In genomic region chr10:128631801-128632241, GRCh38 we compare ENCODE assay signal across 8 cellular contexts.
A peak's percentile ranks its signal among the peaks of the same experiment; 100 is the strongest.
DNase-seq lines count a peak whose midpoint lies in the region; ATAC-seq, FAIRE-seq and TF ChIP-seq lines count a peak whose summit lies in the region.

No MANE protein-coding gene starts in this region.

- H3K27ac Mint-ChIP-seq in WTC11 = peak overlapping the region; percentile 68
- H3K27ac Mint-ChIP-seq in T-helper 2 cell treated with Interferon-gamma antibody and Interleukin-4, amounts not matched to agents 5 μg/mL and 100 μg/mL, for 36 hours = no peak overlapping the region

- intact Hi-C loops in HepG2 (cut with micrococcal nuclease; ENCODE audit: unreplicated experiment) = loop anchor here (5.0 kb wide), 1 partner anchor 225 kb away; no protein-coding TSS in a partner anchor

- H3K36me3 Mint-ChIP-seq in WTC11 = no peaks in the 10 kb centered on the region
- no peaks in the 10 kb centered on the region for H3K36me3 Mint-ChIP-seq in T-helper 2 cell treated with Interferon-gamma antibody and Interleukin-4, amounts not matched to agents 5 μg/mL and 100 μg/mL, for 36 hours (ENCODE audit: low read depth)

- no peaks in the 10 kb centered on the region for H4K20me1 ChIP-seq in HepG2 (ENCODE audit: insufficient read depth, low read length)

- H3K27me3 ChIP-seq in AG04450 (ENCODE audit: control insufficient read depth, insufficient read depth, low read length) (no peaks in the 10 kb centered on the region), HepG2 (ENCODE audit: control insufficient read depth in 1 of 2, insufficient read depth in 2 of 2, low read length in 2 of 2) (peaks cover 0 to 7% of the 10 kb centered on the region in 2 experiments; a peak in 4 of 5 replicates)

- no peaks in the 10 kb centered on the region for H3K27me3 Mint-ChIP-seq in WTC11 (ENCODE audit: low read depth)
- peaks cover 3% of the 10 kb centered on the region for H3K27me3 Mint-ChIP-seq in T-helper 2 cell treated with Interferon-gamma antibody and Interleukin-4, amounts not matched to agents 5 μg/mL and 100 μg/mL, for 36 hours (ENCODE audit: low read depth)

- no peaks in the 10 kb centered on the region for H3K4me1 ChIP-seq in HEK293 (ENCODE audit: control insufficient read depth, insufficient read depth, low read length)
- no peaks in the 10 kb centered on the region for H3K4me1 ChIP-seq in HepG2 (ENCODE audit: insufficient read depth, low read length)

- H3K9me3 ChIP-seq in AG04450 (ENCODE audit: control insufficient read depth, insufficient read depth, low read length) (peaks cover 51% of the 10 kb centered on the region), HEK293 (ENCODE audit: control insufficient read depth, insufficient read depth, low read depth, low read length) (no peaks in the 10 kb centered on the region), HepG2 (ENCODE audit: low read length) (no peaks in the 10 kb centered on the region)

- no peak for ATAC-seq in WTC11
- ATAC-seq in HepG2 = no peak
- ATAC-seq in GM19023 (IDR thresholded peaks at IDR 0.05; ENCODE audit: unreplicated experiment) = no peak

- H3K79me2 ChIP-seq in HepG2 (ENCODE audit: insufficient read depth, low read length) = no peaks in the 10 kb centered on the region

- POLR2A ChIA-PET in AG04450 (lab: Yijun Ruan, JAX) = no interaction called here
- POLR2A ChIA-PET in HEK293 (lab: Yijun Ruan, JAX) = no interaction called here
- POLR2A ChIA-PET in WTC11 (lab: Charles Lee) = no interaction called here
- POLR2A ChIA-PET in HepG2 (lab: Yijun Ruan, JAX) = no interaction called here

- no peak overlapping the region for H3K4me2 ChIP-seq in HepG2 (ENCODE audit: low read depth, low read length)

- H3K4me1 Mint-ChIP-seq in WTC11 = peaks cover 55% of the 10 kb centered on the region
- no peaks in the 10 kb centered on the region for H3K4me1 Mint-ChIP-seq in T-helper 2 cell treated with Interferon-gamma antibody and Interleukin-4, amounts not matched to agents 5 μg/mL and 100 μg/mL, for 36 hours (ENCODE audit: low read depth)

- TF ChIP-seq RAD21 in HepG2 (CRISPR knock-in tag; IDR thresholded peaks at IDR 0.05) = no peak

- H3K4me3 Mint-ChIP-seq in WTC11 = no peak overlapping the region
- no peak overlapping the region for H3K4me3 Mint-ChIP-seq in T-helper 2 cell treated with Interferon-gamma antibody and Interleukin-4, amounts not matched to agents 5 μg/mL and 100 μg/mL, for 36 hours

- DNase-seq in AG04450 (ENCODE audit: low read depth, low spot score) (no peak), WTC11 (ENCODE audit: low spot score) (no peak), HepG2 (ENCODE audit: low spot score) (peak; percentile 21), GDM1 (lab: John Stamatoyannopoulos, UW) (no peak), GM13976 (ENCODE audit: low spot score) (no peak)
- DNase-seq in T-helper 2 cell treated with Interferon-gamma antibody and Interleukin-4, amounts not matched to agents 5 μg/mL and 100 μg/mL, for 36 hours (ENCODE audit: low spot score) = no peak

- TF ChIP-seq EP300 in HepG2 (IDR thresholded peaks at IDR 0.05; ENCODE audit: low read depth in 2 of 2, low read length in 2 of 2) (no peak), HepG2 (CRISPR knock-in tag; IDR thresholded peaks at IDR 0.05; ENCODE audit: borderline replicate concordance) (no peak)

- peaks cover 4% of the 10 kb centered on the region; the same call in 1 of the 2 replicates for H3K9me3 Mint-ChIP-seq in WTC11
- H3K9me3 Mint-ChIP-seq in T-helper 2 cell treated with Interferon-gamma antibody and Interleukin-4, amounts not matched to agents 5 μg/mL and 100 μg/mL, for 36 hours = no peaks in the 10 kb centered on the region

- TF ChIP-seq CTCF in AG04450 (IDR thresholded peaks at IDR 0.05; ENCODE audit: low read depth, low read length) (peak; percentile 6; the same call in 1 of the 2 replicates), HEK293 (tag by site-specific recombination; IDR thresholded peaks at IDR 0.05) (no peak), WTC11 (IDR thresholded peaks at IDR 0.05) (peak; percentile 64), HepG2 (CRISPR knock-in tag; IDR thresholded peaks at IDR 0.05) (0 out of 2 replicates have a peak, but pooled peaks have one; percentile 19), GM13976 (IDR thresholded peaks at IDR 0.05; ENCODE audit: borderline replicate concordance, control extremely low read depth, extremely low read depth, insufficient read depth, missing control alignments) (no peak)

- H2AFZ ChIP-seq in HepG2 (ENCODE audit: low read length) = no peak overlapping the region

- H3K27ac ChIP-seq in AG04450 (ENCODE audit: low read depth, low read length) = no peak overlapping the region
- H3K27ac ChIP-seq in HEK293 (ENCODE audit: extremely low read depth, low read depth, low read length) = no peak overlapping the region
- no peak overlapping the region for H3K27ac ChIP-seq in HepG2 (ENCODE audit: extremely low read length, insufficient read depth, low read length)

- CTCF ChIA-PET in AG04450 (lab: Charles Lee) (interaction anchor here (1.2 kb wide), 1 partner anchor 419 kb away, joined by 4 read pairs; no protein-coding TSS in a partner anchor), HEK293 (lab: Yijun Ruan, JAX) (interaction anchor here (0.6 to 1.8 kb wide), 16 partner anchors 9 to 978 kb away, joined by 3 to 6 read pairs (median 3); no protein-coding TSS in a partner anchor), WTC11 (lab: Charles Lee) (interaction anchor here (0.6 to 2.3 kb wide), 13 partner anchors 11 to 364 kb away, joined by 3 to 8 read pairs (median 3); no protein-coding TSS in a partner anchor), HepG2 (lab: Yijun Ruan, JAX; ENCODE audit: low intra/inter-chr PET ratio, low total read pairs) (no interaction called here)

- TF ChIP-seq POLR2A in HepG2 (IDR thresholded peaks at IDR 0.05; ENCODE audit: insufficient read depth in 1 of 2, low read depth in 2 of 2, low read length in 2 of 2) = no peak

- H3K36me3 ChIP-seq in HEK293 (ENCODE audit: control insufficient read depth in 2 of 2, insufficient read depth in 1 of 2, low read length in 2 of 2) (no peaks in the 10 kb centered on the region), HepG2 (replicated peaks in 1 of 2; ENCODE audit: control insufficient read depth in 1 of 2, insufficient read depth in 2 of 2, low read length in 2 of 2) (no peaks in the 10 kb centered on the region)

- FAIRE-seq in HepG2 (lab: Jason Lieb, UNC) = no peak

- in situ Hi-C loops in HepG2 (cut with HindIII; ENCODE audit: extremely low pct_ligation_motif_present, low pct_unique_long_range_greater_than_20kb) = no loop called here
- in situ Hi-C loops in GM13976 (cut with MboI; ENCODE audit: low sequenced_read_pairs, unreplicated experiment) = no loop called here

- BruUV-seq in HepG2 (replicated peaks; lab: Mats Ljungman, UMichigan) = no TSS peak

- 47% methylated on average over 12 of the region's 12 CpGs for WGBS in HepG2 (ENCODE audit: low lambda C conversion rate)

- H3K9ac ChIP-seq in HepG2 (ENCODE audit: insufficient read depth, low read depth, low read length) = no peak overlapping the region

- H3K4me3 ChIP-seq in AG04450 (ENCODE audit: low read depth, low read length) = no peak overlapping the region
- H3K4me3 ChIP-seq in HEK293 (ENCODE audit: low read depth, low read length) = no peak overlapping the region
- no peak overlapping the region for H3K4me3 ChIP-seq in HepG2 (replicated peaks in 1 of 3; ENCODE audit: insufficient read depth in 1 of 3, low read depth in 2 of 3, low read length in 3 of 3)

TF ChIP-seq in HEK293, 187 proteins besides CTCF, POLR2A, EP300 and RAD21:
- TF ChIP-seq ZNF561 (tag by site-specific recombination; IDR thresholded peaks at IDR 0.05; ENCODE audit: borderline replicate concordance) (no peak), ZBTB8A (tag by site-specific recombination; IDR thresholded peaks at IDR 0.05) (no peak), ZNF155 (tag by site-specific recombination; IDR thresholded peaks at IDR 0.05) (no peak), ZNF701 (tag by site-specific recombination; IDR thresholded peaks at IDR 0.05) (no peak), ZNF654 (tag by site-specific recombination; IDR thresholded peaks at IDR 0.05; ENCODE audit: low read depth) (peak; percentile 44), ZNF324 (tag by site-specific recombination; IDR thresholded peaks at IDR 0.05) (no peak), ZBTB20 (tag by site-specific recombination; IDR thresholded peaks at IDR 0.05) (no peak)

TF ChIP-seq in WTC11, 78 proteins besides CTCF, POLR2A, EP300 and RAD21 (continues in another document):
- no peak for TF ChIP-seq MLX (CRISPR knock-in tag; IDR thresholded peaks at IDR 0.05)
- no peak for TF ChIP-seq ZNF263 (CRISPR knock-in tag; IDR thresholded peaks at IDR 0.05; ENCODE audit: low read depth)
- TF ChIP-seq GRHL2 (CRISPR knock-in tag; IDR thresholded peaks at IDR 0.05; ENCODE audit: insufficient replicate concordance, severe bottlenecking) = no peak
- TF ChIP-seq HMGA2 (CRISPR knock-in tag; IDR thresholded peaks at IDR 0.05) = no peak
- no peak for TF ChIP-seq IRF2 (CRISPR knock-in tag; IDR thresholded peaks at IDR 0.05; ENCODE audit: borderline replicate concordance, low read depth)
- no peak for TF ChIP-seq ZNF671 (CRISPR knock-in tag; IDR thresholded peaks at IDR 0.05)
- TF ChIP-seq NR1H2 (CRISPR knock-in tag; IDR thresholded peaks at IDR 0.05) = no peak
- no peak for TF ChIP-seq GABPB1 (CRISPR knock-in tag; IDR thresholded peaks at IDR 0.05)
- no peak for TF ChIP-seq ZNF232 (CRISPR knock-in tag; IDR thresholded peaks at IDR 0.05)

TF ChIP-seq in HepG2, 621 proteins besides CTCF, POLR2A, EP300 and RAD21 (continues in another document):
- TF ChIP-seq CBFB (CRISPR knock-in tag; IDR thresholded peaks at IDR 0.05) (no peak), NFRKB (IDR thresholded peaks at IDR 0.05) (no peak), BATF2 (CRISPR knock-in tag; IDR thresholded peaks at IDR 0.05) (no peak), THAP7 (CRISPR knock-in tag; IDR thresholded peaks at IDR 0.05) (no peak), ZNF263 (CRISPR knock-in tag; IDR thresholded peaks at IDR 0.05) (no peak), PAF1 (CRISPR knock-in tag; IDR thresholded peaks at IDR 0.05) (no peak), ZNF3 (CRISPR knock-in tag; IDR thresholded peaks at IDR 0.05) (no peak), HNF4G (IDR thresholded peaks at IDR 0.05; ENCODE audit: borderline replicate concordance, low read depth, low read length) (no peak), HNF4G (CRISPR knock-in tag; IDR thresholded peaks at IDR 0.05; ENCODE audit: borderline replicate concordance, low read depth) (no peak), SIN3A (IDR thresholded peaks at IDR 0.05; ENCODE audit: borderline replicate concordance, low read depth, low read length) (no peak)

Comparison
In these comparisons a context has a peak if more than half of its experiments do, and no peak if none do; other contexts are left out.
1. CTCF ChIP-seq: peak in AG04450 (single experiment), WTC11 (single experiment) and HepG2 (single experiment); none in HEK293 (single experiment) and GM13976 (single experiment).